20 cellular contexts compared by ENCODE assay signal in genomic region chr2:108404784-108405397, GRCh38. TPM values are rescaled to one million over a fixed set of nuclear protein-coding genes. Genes with fewer than 3 reads are reported as not detected.
"Had no signal": no experiment of that assay in that cellular context is flagged by ENCODE, and none has a peak within 500 bp of the region (broad histone marks: within the 10 kb centered on the region; RNA-seq: fewer than 3 reads in every experiment).

No MANE protein-coding gene starts in this region.

- H3K36me3 ChIP-seq: left lung, prostate gland, right atrium auricular region, tibial artery, uterus had no signal

- DNase-seq: activated CD4-positive, alpha-beta T cell treated with anti-CD3 and anti-CD28 coated beads, Interleukin-2, amount 10 ng/mL, durations not matched to agents 24 days and 14 days; activated CD4-positive, CD25-positive, alpha-beta regulatory T cell; activated CD8-positive, alpha-beta T cell treated with anti-CD3 and anti-CD28 coated beads for 36 hours; activated naive CD4-positive, alpha-beta T cell; activated naive CD8-positive, alpha-beta T cell treated with anti-CD3 and anti-CD28 coated beads, Interleukin-2, amount 10 ng/mL, durations not matched to agents 7 days and 5 days; activated T-cell treated with anti-CD3 and anti-CD28 coated beads, Interleukin-2, amount 50 U/mL, for 1 hour; amygdala; effector memory CD8-positive, alpha-beta T cell; foreskin fibroblast; left lung; stimulated activated naive CD8-positive, alpha-beta T cell treated with anti-CD3 and anti-CD28 coated beads, Interleukin-15, Interleukin-2, amounts not matched to agents 100 U/mL and 50 U/mL, for 24 hours; substantia nigra; tibial artery; uterus had no signal

- H3K27ac Mint-ChIP-seq: activated CD4-positive, alpha-beta T cell treated with anti-CD3 and anti-CD28 coated beads, Interleukin-2, amount 10 ng/mL, durations not matched to agents 24 days and 14 days; activated CD8-positive, alpha-beta T cell treated with anti-CD3 and anti-CD28 coated beads for 36 hours; activated naive CD8-positive, alpha-beta T cell treated with anti-CD3 and anti-CD28 coated beads, Interleukin-2, amount 10 ng/mL, durations not matched to agents 7 days and 5 days; activated T-helper 17 cell treated with anti-CD3 and anti-CD28 coated beads, Interleukin-2, amount 50 U/mL, for 72 hours; effector memory CD8-positive, alpha-beta T cell had no signal

- H3K4me1 Mint-ChIP-seq: activated CD4-positive, alpha-beta T cell treated with anti-CD3 and anti-CD28 coated beads, Interleukin-2, amount 10 ng/mL, durations not matched to agents 24 days and 14 days; activated naive CD8-positive, alpha-beta T cell treated with anti-CD3 and anti-CD28 coated beads, Interleukin-2, amount 10 ng/mL, durations not matched to agents 7 days and 5 days; activated T-helper 17 cell treated with anti-CD3 and anti-CD28 coated beads, Interleukin-2, amount 50 U/mL, for 72 hours had no signal

- H3K4me3 ChIP-seq: left lung, prostate gland, right atrium auricular region, tibial artery, uterus had no signal

- H3K27ac ChIP-seq: epithelial cell of prostate, left lung, prostate gland, right atrium auricular region, tibial artery, uterus had no signal

- H3K9me3 ChIP-seq: prostate gland, uterus had no signal

- H3K27me3 ChIP-seq: left lung, right atrium auricular region, tibial artery, uterus had no signal

- H3K4me3 Mint-ChIP-seq: activated CD4-positive, alpha-beta T cell treated with anti-CD3 and anti-CD28 coated beads, Interleukin-2, amount 10 ng/mL, durations not matched to agents 24 days and 14 days; activated CD8-positive, alpha-beta T cell treated with anti-CD3 and anti-CD28 coated beads for 36 hours; activated naive CD8-positive, alpha-beta T cell treated with anti-CD3 and anti-CD28 coated beads, Interleukin-2, amount 10 ng/mL, durations not matched to agents 7 days and 5 days; activated T-helper 17 cell treated with anti-CD3 and anti-CD28 coated beads, Interleukin-2, amount 50 U/mL, for 72 hours; effector memory CD8-positive, alpha-beta T cell; neural crest cell had no signal

- H3K4me1 ChIP-seq: left lung, prostate gland, right atrium auricular region, tibial artery, uterus had no signal

RNA-seq across cellular contexts. Expression of gene SULT1C4, which starts 27.1 kb away (rescaled TPM):
- total RNA-seq: activated CD4-positive, alpha-beta T cell treated with anti-CD3 and anti-CD28 coated beads, Interleukin-2, amount 10 ng/mL, durations not matched to agents 24 days and 14 days; activated CD8-positive, alpha-beta T cell treated with anti-CD3 and anti-CD28 coated beads for 36 hours; activated naive CD8-positive, alpha-beta T cell treated with anti-CD3 and anti-CD28 coated beads, Interleukin-2, amount 10 ng/mL, durations not matched to agents 7 days and 5 days; activated T-helper 17 cell treated with anti-CD3 and anti-CD28 coated beads, Interleukin-2, amount 50 U/mL, for 72 hours; osteoblast had no signal
